ENCODE assay signal across 16 cellular contexts in the genomic region with DNA sequence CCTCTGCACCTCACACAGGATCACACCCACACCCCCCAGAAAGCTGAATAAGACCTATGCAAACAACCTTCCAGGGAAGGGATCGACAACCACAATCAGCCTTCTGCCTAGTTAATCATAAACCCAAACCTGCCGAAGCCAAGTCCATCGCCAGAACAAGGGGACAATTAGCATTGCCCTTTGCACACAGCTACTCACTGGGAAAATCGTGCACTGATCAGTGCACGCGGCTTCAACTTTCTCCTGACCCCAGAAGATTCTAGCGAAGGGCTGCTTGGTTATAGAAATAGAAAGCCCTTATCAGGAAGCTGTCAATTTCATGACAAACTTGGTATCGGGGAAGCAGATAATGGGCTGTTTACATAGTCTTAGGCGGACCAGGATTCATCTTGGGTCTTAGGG. TPM values are rescaled to one million over a fixed set of nuclear protein-coding genes. Genes with fewer than 3 reads are reported as not detected.
A peak's percentile ranks its signal among the peaks of the same experiment; 100 is the strongest.
DNase-seq lines count a peak whose midpoint lies in the region; ATAC-seq and TF ChIP-seq lines count a peak whose summit lies in the region.
"Had no signal": no experiment of that assay in that cellular context is flagged by ENCODE, and none has a peak within 500 bp of the region (broad histone marks: within the 10 kb centered on the region; RNA-seq: fewer than 3 reads in every experiment).

No MANE protein-coding gene starts in this region.

- H2AFZ ChIP-seq in OCI-LY3 (ENCODE audit: low read depth, low read length), result no peak overlapping the region
- H2AFZ ChIP-seq: GM23338 had no signal

- no peak for ATAC-seq in GM21619 (IDR thresholded peaks at IDR 0.05; ENCODE audit: unreplicated experiment)
- ATAC-seq in HG02885 (IDR thresholded peaks at IDR 0.05; ENCODE audit: poor library complexity, unreplicated experiment), result no peak
- ATAC-seq in GM18861 (IDR thresholded peaks at IDR 0.05; ENCODE audit: unreplicated experiment), result no peak
- ATAC-seq: GM23338, psoas muscle had no signal

- H3K4me3 ChIP-seq in OCI-LY3 (ENCODE audit: low read length) (no peak overlapping the region), kidney epithelial cell (ENCODE audit: low read depth, low read length) (no peak overlapping the region)
- H3K4me3 ChIP-seq: GM23338, psoas muscle, upper lobe of left lung had no signal

- in situ Hi-C loops in Caki2 (cut with HindIII; ENCODE audit: low pct_unique_long_range_greater_than_20kb, low sequenced_read_pairs), result no loop called here

- peaks cover 30% of the 10 kb centered on the region for H3K79me2 ChIP-seq in OCI-LY3 (ENCODE audit: low read length)

- TF ChIP-seq CTCF in OCI-LY3 (IDR thresholded peaks at IDR 0.05; ENCODE audit: low read depth, low read length), result no peak
- TF ChIP-seq CTCF in kidney epithelial cell (IDR thresholded peaks at IDR 0.05; ENCODE audit: insufficient read depth, low read length, poor library complexity, severe bottlenecking), result no peak

- H3K4me2 ChIP-seq in OCI-LY3 (ENCODE audit: low read length), result peak overlapping the region; percentile 72
- H3K4me2 ChIP-seq: GM23338 had no signal

- no peak overlapping the region for H3K27ac ChIP-seq in OCI-LY3 (ENCODE audit: low read length)
- H3K27ac ChIP-seq: psoas muscle had no signal

- DNase-seq in Caki2 (ENCODE audit: low read depth), result peak; percentile 76
- DNase-seq in kidney epithelial cell (ENCODE audit: low read depth), result peak; percentile 60
- DNase-seq in renal cortical epithelial cell (ENCODE audit: low read depth), result peak; percentile 96
- DNase-seq in AG08395 (ENCODE audit: low spot score), result no peak
- DNase-seq: activated CD4-positive, alpha-beta T cell treated with anti-CD3 and anti-CD28 coated beads, Interleukin-2, amount 50 U/mL, for 4 hours; C1 segment of cervical spinal cord; NCI-H524; psoas muscle; Right ventricle myocardium superior; T-helper 9 cell had no signal

- H3K9ac ChIP-seq in OCI-LY3 (ENCODE audit: low read length), result no peak overlapping the region

- peaks cover 37% of the 10 kb centered on the region for H3K4me1 ChIP-seq in OCI-LY3 (ENCODE audit: low read length)
- H3K4me1 ChIP-seq: psoas muscle had no signal

- H3K27me3 ChIP-seq in OCI-LY3 (ENCODE audit: low read depth, low read length), result peaks cover 2% of the 10 kb centered on the region; the same call in 1 of the 2 replicates
- H3K27me3 ChIP-seq in kidney epithelial cell (ENCODE audit: control insufficient read depth, insufficient read depth, low read length), result no peaks in the 10 kb centered on the region
- H3K27me3 ChIP-seq: upper lobe of left lung had no signal

- H4K20me1 ChIP-seq in OCI-LY3 (ENCODE audit: insufficient read depth, low read length), result peaks cover 81% of the 10 kb centered on the region

- H3K9me3 ChIP-seq in OCI-LY3 (ENCODE audit: insufficient read depth, low read length), result no peaks in the 10 kb centered on the region
- H3K9me3 ChIP-seq: psoas muscle, upper lobe of left lung had no signal

- H3K36me3 ChIP-seq in OCI-LY3 (replicated peaks; ENCODE audit: low read depth, low read length) (peaks cover 13% of the 10 kb centered on the region), kidney epithelial cell (ENCODE audit: control insufficient read depth, insufficient read depth, low read length) (no peaks in the 10 kb centered on the region)
- H3K36me3 ChIP-seq: upper lobe of left lung had no signal

RNA-seq across cellular contexts. Expression of gene RUNX1, which starts 29.5 kb away (rescaled TPM):
- total RNA-seq in Caki2 (2014; rRNA removed; shearing (Covaris generic); ENCODE audit: low replicate concordance), result 2.0 and 4.8 TPM in 2 replicates
- total RNA-seq in kidney epithelial cell (41.7 and 43.0 TPM in 2 replicates), renal cortical epithelial cell (6.3 and 25.4 TPM in 2 replicates)
